In genomic region chr7:99927536-99927935, GRCh38 we compare ENCODE assay signal across 34 cellular contexts. TPM values are rescaled to one million over a fixed set of nuclear protein-coding genes. Genes with fewer than 3 reads are reported as not detected.
"Had no signal": no experiment of that assay in that cellular context is flagged by ENCODE, and none has a peak within 500 bp of the region (broad histone marks: within the 10 kb centered on the region; RNA-seq: fewer than 3 reads in every experiment).

No MANE protein-coding gene starts in this region.

- H3K27ac Mint-ChIP-seq: activated CD4-positive, alpha-beta T cell treated with anti-CD3 and anti-CD28 coated beads for 36 hours; activated CD4-positive, alpha-beta T cell treated with anti-CD3 and anti-CD28 coated beads, Interleukin-2, amount 10 ng/mL, durations not matched to agents 24 days and 14 days; activated CD8-positive, alpha-beta T cell treated with anti-CD3 and anti-CD28 coated beads for 36 hours; activated naive CD8-positive, alpha-beta T cell; activated T-helper 17 cell treated with anti-CD3 and anti-CD28 coated beads, Interleukin-2, amount 50 U/mL, for 72 hours; effector memory CD8-positive, alpha-beta T cell had no signal

- H3K9me3 Mint-ChIP-seq: activated CD4-positive, alpha-beta T cell treated with anti-CD3 and anti-CD28 coated beads, Interleukin-2, amount 10 ng/mL, durations not matched to agents 24 days and 14 days; activated CD8-positive, alpha-beta T cell treated with anti-CD3 and anti-CD28 coated beads for 36 hours; activated T-cell treated with anti-CD3 and anti-CD28 coated beads, Interleukin-2, amount 50 U/mL, for 4 hours; activated T-helper 17 cell treated with anti-CD3 and anti-CD28 coated beads, Interleukin-2, amount 50 U/mL, for 72 hours; effector memory CD8-positive, alpha-beta T cell had no signal

- H3K4me3 ChIP-seq: esophagus muscularis mucosa, gastrocnemius medialis, heart left ventricle had no signal

- H3K9me3 ChIP-seq: esophagus muscularis mucosa, gastrocnemius medialis, heart left ventricle had no signal

- ATAC-seq: activated CD4-positive, alpha-beta T cell treated with anti-CD3 and anti-CD28 coated beads for 36 hours; activated CD8-positive, alpha-beta T cell treated with anti-CD3 and anti-CD28 coated beads for 36 hours; activated T-cell treated with anti-CD3 and anti-CD28 coated beads, Interleukin-2, amount 50 U/mL, for 4 hours; activated T-helper 17 cell treated with anti-CD3 and anti-CD28 coated beads, Interleukin-2, amount 50 U/mL, for 72 hours; effector memory CD8-positive, alpha-beta T cell; foreskin keratinocyte; gastrocnemius medialis; heart left ventricle had no signal

- H3K4me3 Mint-ChIP-seq: activated CD4-positive, alpha-beta T cell treated with anti-CD3 and anti-CD28 coated beads for 36 hours; activated CD4-positive, alpha-beta T cell treated with anti-CD3 and anti-CD28 coated beads, Interleukin-2, amount 10 ng/mL, durations not matched to agents 24 days and 14 days; activated CD8-positive, alpha-beta T cell treated with anti-CD3 and anti-CD28 coated beads for 36 hours; activated naive CD8-positive, alpha-beta T cell; activated T-cell treated with anti-CD3 and anti-CD28 coated beads, Interleukin-2, amount 50 U/mL, for 4 hours; effector memory CD8-positive, alpha-beta T cell had no signal

- H3K27me3 ChIP-seq: esophagus muscularis mucosa had no signal

- H3K36me3 Mint-ChIP-seq: activated naive CD8-positive, alpha-beta T cell had no signal

- H3K4me1 ChIP-seq: foreskin keratinocyte had no signal

- H3K36me3 ChIP-seq: brain microvascular endothelial cell, esophagus muscularis mucosa, gastrocnemius medialis, heart left ventricle, WERI-Rb-1 had no signal

- DNase-seq: activated CD4-positive, alpha-beta T cell treated with anti-CD3 and anti-CD28 coated beads for 36 hours; activated CD4-positive, alpha-beta T cell treated with anti-CD3 and anti-CD28 coated beads, Interleukin-2, amount 10 ng/mL, durations not matched to agents 24 days and 14 days; activated CD4-positive, CD25-positive, alpha-beta regulatory T cell; activated CD4-positive, CD25-positive, alpha-beta regulatory T cell treated with anti-CD3 and anti-CD28 coated beads, Interleukin-2, amount 50 U/mL, for 72 hours; activated CD8-positive, alpha-beta memory T cell treated with anti-CD3 and anti-CD28 coated beads for 24 hours; activated CD8-positive, alpha-beta T cell treated with anti-CD3 and anti-CD28 coated beads for 36 hours; activated effector memory CD4-positive, alpha-beta T cell treated with Interleukin-2 at 50 U/mL for 16 hours; activated gamma-delta T cell treated with Interleukin-2 at 50 U/mL for 16 hours; activated naive CD4-positive, alpha-beta T cell treated with anti-CD3 and anti-CD28 coated beads, Interleukin-2, amount 50 U/mL, for 16 hours; activated naive CD4-positive, alpha-beta T cell treated with Interleukin-2 at 50 U/mL for 16 hours; activated T-cell treated with anti-CD3 and anti-CD28 coated beads, Interleukin-2, amount 50 U/mL, for 4 hours; amniotic stem cell; anterior cingulate cortex; brain microvascular endothelial cell; cortex of kidney; dermis blood vessel endothelial cell; effector CD4-positive, alpha-beta T cell; effector memory CD8-positive, alpha-beta T cell; foreskin keratinocyte; gastrocnemius medialis; glutamatergic neuron; heart left ventricle; T1000; WERI-Rb-1 had no signal

- H3K27ac ChIP-seq: brain microvascular endothelial cell, esophagus muscularis mucosa, foreskin keratinocyte, gastrocnemius medialis, heart left ventricle, WERI-Rb-1 had no signal

RNA-seq across cellular contexts. Expression of gene GJC3, which starts 1.9 kb away (rescaled TPM):
- total RNA-seq: activated CD4-positive, alpha-beta T cell treated with anti-CD3 and anti-CD28 coated beads, Interleukin-2, amount 10 ng/mL, durations not matched to agents 24 days and 14 days; activated T-helper 17 cell treated with anti-CD3 and anti-CD28 coated beads, Interleukin-2, amount 50 U/mL, for 72 hours; astrocyte; bronchial epithelial cell; cardiac septum; chondrocyte; esophagus muscularis mucosa; foreskin keratinocyte; gastrocnemius medialis had no signal

RNA-seq across cellular contexts. Expression of gene AZGP1, which starts 48.3 kb away (rescaled TPM):
- total RNA-seq: activated CD4-positive, alpha-beta T cell treated with anti-CD3 and anti-CD28 coated beads for 36 hours; activated CD4-positive, alpha-beta T cell treated with anti-CD3 and anti-CD28 coated beads, Interleukin-2, amount 10 ng/mL, durations not matched to agents 24 days and 14 days; activated CD8-positive, alpha-beta T cell treated with anti-CD3 and anti-CD28 coated beads for 36 hours; astrocyte; chondrocyte; dermis blood vessel endothelial cell; T-helper 1 cell treated with Interleukin-12 subunit alpha and Interleukin-12 subunit beta and Interleukin-4 antibody, amounts not matched to agents 30 ng/mL and 1 ng/mL, for 36 hours; T-helper 2 cell treated with Interferon-gamma antibody and Interleukin-4, amounts not matched to agents 100 ng/mL and 5 ng/mL, for 36 hours had no signal

RNA-seq across cellular contexts. Expression of gene OR2AE1, which starts 50.7 kb away (rescaled TPM):
- total RNA-seq: activated CD4-positive, alpha-beta T cell treated with anti-CD3 and anti-CD28 coated beads for 36 hours; activated CD8-positive, alpha-beta T cell treated with anti-CD3 and anti-CD28 coated beads for 36 hours; astrocyte; bronchial epithelial cell; cardiac septum; chondrocyte; foreskin keratinocyte; gastrocnemius medialis; heart left ventricle had no signal
- polyA plus RNA-seq: adipose tissue, foreskin keratinocyte, heart left ventricle had no signal
